Comparison of ENCODE assay signal across 1 cellular context in the genomic region with DNA sequence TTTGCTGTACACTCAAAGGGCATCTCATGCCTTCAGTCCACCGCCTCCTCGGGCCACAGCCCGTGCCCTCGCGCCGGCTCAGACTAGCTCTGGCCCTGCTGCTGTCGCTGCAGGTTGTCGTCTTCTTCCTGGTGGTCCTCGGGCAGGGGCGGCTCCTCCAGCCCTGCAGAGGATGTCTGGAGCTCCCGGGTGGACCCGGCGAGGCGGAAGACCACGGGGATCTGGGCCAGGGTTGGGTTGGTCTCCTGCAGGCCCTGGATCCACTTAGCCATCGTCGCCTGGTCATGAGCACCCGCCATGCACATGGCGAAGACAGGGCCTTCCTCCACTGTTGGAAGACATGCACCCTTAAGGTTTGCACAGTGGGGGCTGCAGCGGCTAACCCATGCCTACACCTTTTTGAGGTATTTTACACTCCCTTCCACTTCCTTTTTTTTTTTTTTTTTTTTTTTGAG.
TF ChIP-seq lines count a peak whose summit lies in the region.

No MANE protein-coding gene starts in this region.

TF ChIP-seq in SK-N-SH, 30 proteins besides CTCF, POLR2A, EP300 and RAD21 (continued from another document):
- TF ChIP-seq, protein P1, sequence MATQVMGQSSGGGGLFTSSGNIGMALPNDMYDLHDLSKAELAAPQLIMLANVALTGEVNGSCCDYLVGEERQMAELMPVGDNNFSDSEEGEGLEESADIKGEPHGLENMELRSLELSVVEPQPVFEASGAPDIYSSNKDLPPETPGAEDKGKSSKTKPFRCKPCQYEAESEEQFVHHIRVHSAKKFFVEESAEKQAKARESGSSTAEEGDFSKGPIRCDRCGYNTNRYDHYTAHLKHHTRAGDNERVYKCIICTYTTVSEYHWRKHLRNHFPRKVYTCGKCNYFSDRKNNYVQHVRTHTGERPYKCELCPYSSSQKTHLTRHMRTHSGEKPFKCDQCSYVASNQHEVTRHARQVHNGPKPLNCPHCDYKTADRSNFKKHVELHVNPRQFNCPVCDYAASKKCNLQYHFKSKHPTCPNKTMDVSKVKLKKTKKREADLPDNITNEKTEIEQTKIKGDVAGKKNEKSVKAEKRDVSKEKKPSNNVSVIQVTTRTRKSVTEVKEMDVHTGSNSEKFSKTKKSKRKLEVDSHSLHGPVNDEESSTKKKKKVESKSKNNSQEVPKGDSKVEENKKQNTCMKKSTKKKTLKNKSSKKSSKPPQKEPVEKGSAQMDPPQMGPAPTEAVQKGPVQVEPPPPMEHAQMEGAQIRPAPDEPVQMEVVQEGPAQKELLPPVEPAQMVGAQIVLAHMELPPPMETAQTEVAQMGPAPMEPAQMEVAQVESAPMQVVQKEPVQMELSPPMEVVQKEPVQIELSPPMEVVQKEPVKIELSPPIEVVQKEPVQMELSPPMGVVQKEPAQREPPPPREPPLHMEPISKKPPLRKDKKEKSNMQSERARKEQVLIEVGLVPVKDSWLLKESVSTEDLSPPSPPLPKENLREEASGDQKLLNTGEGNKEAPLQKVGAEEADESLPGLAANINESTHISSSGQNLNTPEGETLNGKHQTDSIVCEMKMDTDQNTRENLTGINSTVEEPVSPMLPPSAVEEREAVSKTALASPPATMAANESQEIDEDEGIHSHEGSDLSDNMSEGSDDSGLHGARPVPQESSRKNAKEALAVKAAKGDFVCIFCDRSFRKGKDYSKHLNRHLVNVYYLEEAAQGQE (IDR thresholded peaks at IDR 0.05; ENCODE audit: low read depth, low read length), result no peak
- TF ChIP-seq FOSL2 (IDR thresholded peaks at IDR 0.05; ENCODE audit: borderline replicate concordance, low read depth) (no peak), POLR2AphosphoS5 (IDR thresholded peaks at IDR 0.05; ENCODE audit: low read depth, low read length) (no peak), GABPA (IDR thresholded peaks at IDR 0.05; ENCODE audit: low read depth) (no peak)
